Comparison of ENCODE assay signal across 14 cellular contexts in the genomic region with DNA sequence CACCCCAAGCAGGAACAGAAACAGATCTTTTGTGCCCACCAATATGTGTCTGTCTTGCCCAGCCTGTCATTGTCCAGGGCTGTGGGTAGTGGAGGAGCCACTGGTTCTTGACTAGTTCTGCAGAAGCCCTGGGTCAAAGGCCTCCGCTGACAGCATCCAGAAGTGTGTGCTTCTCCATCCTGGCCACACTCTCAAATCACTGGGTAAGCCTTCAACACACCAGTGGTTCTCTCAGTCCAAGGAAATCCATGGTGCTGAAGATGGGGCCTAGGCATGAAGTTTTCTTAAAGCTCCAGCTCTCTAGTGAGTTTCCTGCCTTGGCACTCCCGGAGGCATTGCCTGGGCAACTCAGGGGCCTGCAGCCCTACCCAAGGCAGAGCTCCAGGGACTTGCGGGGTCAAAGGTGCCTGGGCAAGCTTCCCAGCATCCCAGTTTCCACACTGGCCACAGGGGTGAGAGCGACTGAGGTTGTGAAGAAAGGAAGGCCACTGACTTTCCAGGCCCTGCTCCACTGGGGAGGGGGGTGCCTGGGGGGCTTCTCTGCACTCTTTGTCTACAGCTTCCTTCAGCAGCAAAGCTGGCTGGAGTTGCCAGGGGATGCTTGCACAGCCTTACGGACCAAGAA.
"Had no signal": no experiment of that assay in that cellular context is flagged by ENCODE, and none has a peak within 500 bp of the region (broad histone marks: within the 10 kb centered on the region; RNA-seq: fewer than 3 reads in every experiment).

No MANE protein-coding gene starts in this region.

- H3K27ac Mint-ChIP-seq: activated CD4-positive, alpha-beta T cell treated with anti-CD3 and anti-CD28 coated beads for 36 hours; activated naive CD4-positive, alpha-beta T cell treated with anti-CD3 and anti-CD28 coated beads, Interleukin-2, amount 10 ng/mL, durations not matched to agents 7 days and 5 days; activated T-helper 2 cell treated with anti-CD3 and anti-CD28 coated beads, Interferon-gamma antibody, Interleukin-2, Interleukin-4, amounts not matched to agents 10 μg/mL and 5 μg/mL and 100 μg/mL, durations not matched to agents 14 hours and 24 hours and 36 hours; natural killer cell had no signal

- H3K4me1 Mint-ChIP-seq: activated CD4-positive, alpha-beta T cell treated with anti-CD3 and anti-CD28 coated beads for 36 hours; activated naive CD4-positive, alpha-beta T cell treated with anti-CD3 and anti-CD28 coated beads, Interleukin-2, amount 10 ng/mL, durations not matched to agents 7 days and 5 days; natural killer cell had no signal

- H3K4me3 ChIP-seq: body of pancreas, lower lobe of right lung, upper lobe of left lung had no signal

- H3K9me3 ChIP-seq: body of pancreas, lower lobe of right lung, upper lobe of left lung had no signal

- H3K36me3 ChIP-seq: lower lobe of right lung, upper lobe of left lung had no signal

- H3K4me3 Mint-ChIP-seq: activated CD4-positive, alpha-beta T cell treated with anti-CD3 and anti-CD28 coated beads for 36 hours; activated naive CD4-positive, alpha-beta T cell treated with anti-CD3 and anti-CD28 coated beads, Interleukin-2, amount 10 ng/mL, durations not matched to agents 7 days and 5 days; central memory CD8-positive, alpha-beta T cell; natural killer cell had no signal

- H3K27ac ChIP-seq: body of pancreas, epithelial cell of prostate, lower lobe of right lung, upper lobe of left lung had no signal

- H3K27me3 ChIP-seq: body of pancreas, upper lobe of left lung had no signal

- ATAC-seq: activated CD4-positive, alpha-beta T cell treated with anti-CD3 and anti-CD28 coated beads for 36 hours; body of pancreas; lower lobe of right lung; natural killer cell had no signal

- H3K36me3 Mint-ChIP-seq: activated naive CD4-positive, alpha-beta T cell treated with anti-CD3 and anti-CD28 coated beads, Interleukin-2, amount 10 ng/mL, durations not matched to agents 7 days and 5 days; natural killer cell had no signal

- DNase-seq: activated CD4-positive, alpha-beta T cell treated with anti-CD3 and anti-CD28 coated beads for 36 hours; activated naive CD4-positive, alpha-beta T cell treated with anti-CD3 and anti-CD28 coated beads, Interleukin-2, amount 10 ng/mL, durations not matched to agents 7 days and 5 days; body of pancreas; cortex of kidney; effector memory CD4-positive, alpha-beta T cell; lower lobe of right lung; natural killer cell; stimulated activated CD4-positive, alpha-beta T cell treated with anti-CD3 and anti-CD28 coated beads, Interleukin-12 subunit alpha, Interleukin-12 subunit beta, amount 100 ng/mL, for 4 hours; stimulated activated naive CD4-positive, alpha-beta T cell; T-helper 9 cell; upper lobe of left lung had no signal

- H3K9me3 Mint-ChIP-seq: activated T-helper 2 cell treated with anti-CD3 and anti-CD28 coated beads, Interferon-gamma antibody, Interleukin-2, Interleukin-4, amounts not matched to agents 10 μg/mL and 5 μg/mL and 100 μg/mL, durations not matched to agents 14 hours and 24 hours and 36 hours; central memory CD8-positive, alpha-beta T cell; natural killer cell had no signal
